1 cellular context compared by ENCODE assay signal in the genomic region with DNA sequence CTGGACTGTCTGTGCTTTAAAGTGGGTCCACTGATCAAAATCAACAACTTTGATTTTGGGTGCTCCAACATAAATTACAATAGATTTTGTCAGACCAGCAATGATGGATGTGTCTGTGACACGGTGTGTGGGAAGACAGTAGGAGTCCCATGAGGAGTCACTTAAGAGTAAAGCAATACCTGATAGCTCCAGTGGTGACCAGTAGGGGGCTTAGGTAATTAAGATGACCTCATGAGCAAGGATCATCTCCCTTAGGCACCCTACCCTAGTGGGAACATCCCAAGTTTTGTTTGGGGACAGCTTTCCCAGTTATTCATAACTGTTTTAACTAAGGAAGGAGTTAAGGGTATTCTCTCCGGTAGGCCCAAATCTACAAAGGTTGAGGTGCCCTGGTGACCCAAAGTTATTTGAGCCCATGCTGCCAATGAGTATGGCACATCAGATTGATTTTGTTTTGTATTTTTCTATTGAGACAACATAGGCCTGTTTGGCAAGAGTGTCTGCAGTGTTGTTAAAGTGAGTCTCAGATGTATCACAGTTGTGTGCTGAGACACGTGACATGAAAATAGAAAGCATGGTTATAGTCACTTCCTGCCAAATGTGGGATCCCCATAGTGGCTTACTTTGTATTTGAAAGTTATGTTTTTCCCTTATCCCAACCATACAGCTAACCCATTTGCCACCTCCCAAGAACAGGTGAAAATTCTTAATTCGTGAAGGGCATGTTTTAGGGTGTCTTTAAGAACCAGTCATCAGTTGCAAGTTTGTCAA.
A peak's percentile ranks its signal among the peaks of the same experiment; 100 is the strongest.
TF ChIP-seq lines count a peak whose summit lies in the region.

No MANE protein-coding gene starts in this region.

TF ChIP-seq in H1, 55 proteins besides CTCF, POLR2A, EP300 and RAD21 (continued from another document):
- TF ChIP-seq, protein P1, sequence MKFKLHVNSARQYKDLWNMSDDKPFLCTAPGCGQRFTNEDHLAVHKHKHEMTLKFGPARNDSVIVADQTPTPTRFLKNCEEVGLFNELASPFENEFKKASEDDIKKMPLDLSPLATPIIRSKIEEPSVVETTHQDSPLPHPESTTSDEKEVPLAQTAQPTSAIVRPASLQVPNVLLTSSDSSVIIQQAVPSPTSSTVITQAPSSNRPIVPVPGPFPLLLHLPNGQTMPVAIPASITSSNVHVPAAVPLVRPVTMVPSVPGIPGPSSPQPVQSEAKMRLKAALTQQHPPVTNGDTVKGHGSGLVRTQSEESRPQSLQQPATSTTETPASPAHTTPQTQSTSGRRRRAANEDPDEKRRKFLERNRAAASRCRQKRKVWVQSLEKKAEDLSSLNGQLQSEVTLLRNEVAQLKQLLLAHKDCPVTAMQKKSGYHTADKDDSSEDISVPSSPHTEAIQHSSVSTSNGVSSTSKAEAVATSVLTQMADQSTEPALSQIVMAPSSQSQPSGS (IDR thresholded peaks at IDR 0.05; ENCODE audit: low read length) = 0 out of 2 replicates have a peak, but pooled peaks have one; percentile 31
